Comparison of ENCODE assay signal across 9 cellular contexts in genomic region chr1:209756608-209757445, GRCh38. TPM values are rescaled to one million over a fixed set of nuclear protein-coding genes. Genes with fewer than 3 reads are reported as not detected.
A peak's percentile ranks its signal among the peaks of the same experiment; 100 is the strongest.
DNase-seq lines count a peak whose midpoint lies in the region; ATAC-seq and FAIRE-seq lines count a peak whose summit lies in the region.
"Had no signal": no experiment of that assay in that cellular context is flagged by ENCODE, and none has a peak within 500 bp of the region (broad histone marks: within the 10 kb centered on the region; RNA-seq: fewer than 3 reads in every experiment).

No MANE protein-coding gene starts in this region.

- no peak overlapping the region for H3K27ac ChIP-seq in mesenchymal stem cell (ENCODE audit: low read length, poor library complexity, severe bottlenecking)

- peak; percentile 31 for ATAC-seq in GM19467 (IDR thresholded peaks at IDR 0.05; ENCODE audit: unreplicated experiment)
- peak; percentile 45 to 68 for ATAC-seq in naive thymus-derived CD8-positive, alpha-beta T cell

- no peaks in the 10 kb centered on the region for H3K9me3 Mint-ChIP-seq in naive thymus-derived CD8-positive, alpha-beta T cell

- POLR2A ChIA-PET in naive thymus-derived CD8-positive, alpha-beta T cell (lab: Charles Lee), result interaction anchor here (1.7 to 34.0 kb wide), 3 partner anchors 9 to 69 kb away, joined by 5 to 1192 read pairs (median 9); partner anchors contain the start of gene C1orf74

- no peak overlapping the region for H3K14ac ChIP-seq in mesenchymal stem cell (ENCODE audit: low read length in 2 of 2)

- H2BK12ac ChIP-seq in mesenchymal stem cell (ENCODE audit: low read length in 2 of 2), result no peak overlapping the region

- H2BK5ac ChIP-seq in mesenchymal stem cell (ENCODE audit: low read depth, low read length, poor library complexity, severe bottlenecking), result no peak overlapping the region

- peak overlapping the region; percentile 87 to 99 (median 96) for H3K27ac Mint-ChIP-seq in naive thymus-derived CD8-positive, alpha-beta T cell

- H3K4me2 ChIP-seq in mesenchymal stem cell (ENCODE audit: low read length, poor library complexity, severe bottlenecking), result no peak overlapping the region

- H3K27me3 ChIP-seq in mesenchymal stem cell (ENCODE audit: control insufficient read depth in 1 of 2, insufficient read depth in 1 of 2, low read length in 2 of 2), result peaks cover 17 to 20% of the 10 kb centered on the region in 2 experiments

- no peak overlapping the region for H3K23ac ChIP-seq in mesenchymal stem cell (ENCODE audit: low read length in 2 of 2)

- H2AK5ac ChIP-seq in mesenchymal stem cell (ENCODE audit: low read length, severe bottlenecking), result no peak overlapping the region

- H3K36me3 Mint-ChIP-seq in naive thymus-derived CD8-positive, alpha-beta T cell, result peaks cover 8 to 38% (median 27%) of the 10 kb centered on the region in 3 donors

- H3K4me1 ChIP-seq in mesenchymal stem cell (ENCODE audit: control insufficient read depth, insufficient read depth, low read depth, low read length), result no peaks in the 10 kb centered on the region

- no peak overlapping the region for H3K4ac ChIP-seq in mesenchymal stem cell (ENCODE audit: low read depth in 1 of 2, low read length in 2 of 2)

- H3K27me3 Mint-ChIP-seq in naive thymus-derived CD8-positive, alpha-beta T cell, result no peaks in the 10 kb centered on the region

- H3K9me3 ChIP-seq in mesenchymal stem cell (ENCODE audit: control insufficient read depth, low read length), result no peaks in the 10 kb centered on the region

- WGBS in mesenchymal stem cell, result 81% methylated on average over 5 of the region's 5 CpGs

- FAIRE-seq in frontal cortex (lab: Jason Lieb, UNC), result no peak
- FAIRE-seq: keratinocyte had no signal

- H4K91ac ChIP-seq in mesenchymal stem cell (ENCODE audit: low read length), result no peak overlapping the region

- DNase-seq in CD1c-positive myeloid dendritic cell (ENCODE audit: extremely low spot score) (peak; percentile 82), KG1 (lab: John Stamatoyannopoulos, UW) (peak; percentile 58), mesenchymal stem cell (no peak), RKO (ENCODE audit: low spot score) (no peak), frontal cortex (ENCODE audit: low spot score in 2 of 2) (no peak)
- DNase-seq in activated T-helper 9 cell treated with anti-CD3 and anti-CD28 coated beads, Interleukin-2, amount 50 U/mL, for 16 hours (ENCODE audit: low read depth), result peak; percentile 16
- DNase-seq in naive thymus-derived CD8-positive, alpha-beta T cell, result peak in 6 of 10 donors; percentile 5 to 52 (median 39)

- H4K8ac ChIP-seq in mesenchymal stem cell (ENCODE audit: low read length), result no peak overlapping the region

- H2AFZ ChIP-seq in mesenchymal stem cell (ENCODE audit: low read depth, low read length), result no peak overlapping the region

- H3K36me3 ChIP-seq in mesenchymal stem cell (ENCODE audit: control insufficient read depth in 1 of 2, insufficient read depth in 2 of 2, low read depth in 1 of 2, low read length in 2 of 2), result no peaks in the 10 kb centered on the region

- H2BK120ac ChIP-seq in mesenchymal stem cell (ENCODE audit: low read depth, low read length), result no peak overlapping the region

- H2BK15ac ChIP-seq in mesenchymal stem cell (ENCODE audit: low read depth, poor library complexity, severe bottlenecking), result no peak overlapping the region

- no peaks in the 10 kb centered on the region for H3K79me1 ChIP-seq in mesenchymal stem cell (replicated peaks; ENCODE audit: low read length, poor library complexity, severe bottlenecking)

- no peak overlapping the region for H3K18ac ChIP-seq in mesenchymal stem cell (ENCODE audit: low read depth in 1 of 2, low read length in 2 of 2)

- peaks cover 45 to 92% (median 77%) of the 10 kb centered on the region in 4 donors for H3K4me1 Mint-ChIP-seq in naive thymus-derived CD8-positive, alpha-beta T cell

- H3K4me3 ChIP-seq in mesenchymal stem cell (ENCODE audit: insufficient read depth in 1 of 2, low read depth in 1 of 2, low read length in 2 of 2), result no peak overlapping the region

- peak overlapping the region; percentile 92 to 100 (median 97) for H3K4me3 Mint-ChIP-seq in naive thymus-derived CD8-positive, alpha-beta T cell

- no peak overlapping the region for H3K9ac ChIP-seq in mesenchymal stem cell (ENCODE audit: low read length)

RNA-seq across cellular contexts. Expression of gene TRAF3IP3, which starts 1.0 kb away (rescaled TPM):
- 100 to 1,000 TPM; 701 to 717 TPM for total RNA-seq in naive thymus-derived CD8-positive, alpha-beta T cell
- polyA plus RNA-seq in naive thymus-derived CD8-positive, alpha-beta T cell, result 100 to 1,000 TPM; 333 to 540 (median 423) TPM
- 0.06 TPM for polyA plus RNA-seq in mesenchymal stem cell (2013, experiment 1 of 2)
- 0.08 TPM for polyA plus RNA-seq in mesenchymal stem cell (2013, experiment 2 of 2)
- total RNA-seq in frontal cortex, result under 0.01 TPM

RNA-seq across cellular contexts. Expression of gene C1orf74, which starts 27.5 kb away (rescaled TPM):
- total RNA-seq in naive thymus-derived CD8-positive, alpha-beta T cell, result 1 to 10 TPM; 1.7 to 1.8 TPM
- polyA plus RNA-seq in naive thymus-derived CD8-positive, alpha-beta T cell, result under 1 TPM; 0.30 to 0.88 (median 0.55) TPM
- 0.95 TPM for polyA plus RNA-seq in mesenchymal stem cell (2013, experiment 1 of 2)
- polyA plus RNA-seq in mesenchymal stem cell (2013, experiment 2 of 2), result 0.96 TPM
- 3.3 TPM for total RNA-seq in frontal cortex

RNA-seq across cellular contexts. Expression of gene IRF6, which starts 49.1 kb away (rescaled TPM):
- total RNA-seq in naive thymus-derived CD8-positive, alpha-beta T cell, result 1 to 10 TPM; 2.4 to 2.6 TPM
- polyA plus RNA-seq in naive thymus-derived CD8-positive, alpha-beta T cell, result 1 to 10 TPM in 1 of 3 donors, under 1 TPM in 2; 0.49 to 2.1 (median 0.86) TPM
- 0.69 TPM for polyA plus RNA-seq in mesenchymal stem cell (2013, experiment 1 of 2)
- polyA plus RNA-seq in mesenchymal stem cell (2013, experiment 2 of 2), result 0.64 TPM
- 0.41 TPM for total RNA-seq in frontal cortex

RNA-seq across cellular contexts. Expression of gene HSD11B1, which starts 52.2 kb away (rescaled TPM):
- total RNA-seq in naive thymus-derived CD8-positive, alpha-beta T cell, result not detected
- polyA plus RNA-seq in naive thymus-derived CD8-positive, alpha-beta T cell, result under 1 TPM in 1 of 3 donors, not detected in 2; 0.30 TPM
- polyA plus RNA-seq in mesenchymal stem cell (2013, experiment 1 of 2), result 7.2 TPM
- 6.9 TPM for polyA plus RNA-seq in mesenchymal stem cell (2013, experiment 2 of 2)
- not detected for total RNA-seq in frontal cortex

Comparison
In these comparisons a context has a peak if more than half of its experiments do, and no peak if none do; other contexts are left out.
1. DNase-seq: peak in CD1c-positive myeloid dendritic cell (single experiment), KG1 (single experiment), activated T-helper 9 cell treated with anti-CD3 and anti-CD28 coated beads, Interleukin-2, amount 50 U/mL, for 16 hours (single experiment) and naive thymus-derived CD8-positive, alpha-beta T cell (6 of 10); none in mesenchymal stem cell (single experiment), RKO (single experiment) and frontal cortex (0 of 2).
2. RNA of gene TRAF3IP3, which starts 1.0 kb away (total RNA-seq): 701 to 717 TPM in naive thymus-derived CD8-positive, alpha-beta T cell; under 0.01 TPM in frontal cortex (single experiment); every median in the first group is over 100 times any median in the second.